4 cellular contexts compared by ENCODE assay signal in the genomic region with DNA sequence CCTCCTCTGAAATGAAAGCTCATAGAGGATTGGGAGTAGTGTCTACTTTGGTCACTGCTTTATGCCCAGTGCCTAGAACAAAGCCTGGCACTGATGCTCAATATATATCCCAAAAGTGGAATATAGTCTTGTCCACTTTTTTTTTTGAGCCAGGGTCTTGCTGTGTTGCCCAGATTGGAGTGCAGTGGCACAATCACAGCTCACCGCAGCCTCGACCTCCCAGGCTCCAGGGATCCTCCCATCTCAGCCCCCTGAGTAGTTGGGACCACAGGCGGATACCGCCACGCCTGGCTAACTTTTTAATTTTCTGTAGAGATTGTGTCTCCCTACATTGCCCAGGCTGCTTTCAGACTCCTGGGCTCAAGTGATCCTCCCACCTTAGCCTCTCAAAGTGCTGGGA.
TF ChIP-seq lines count a peak whose summit lies in the region.

No MANE protein-coding gene starts in this region.

TF ChIP-seq in SK-N-SH, 30 proteins besides CTCF, POLR2A, EP300 and RAD21 (continues in another document):
- TF ChIP-seq, protein P1, sequence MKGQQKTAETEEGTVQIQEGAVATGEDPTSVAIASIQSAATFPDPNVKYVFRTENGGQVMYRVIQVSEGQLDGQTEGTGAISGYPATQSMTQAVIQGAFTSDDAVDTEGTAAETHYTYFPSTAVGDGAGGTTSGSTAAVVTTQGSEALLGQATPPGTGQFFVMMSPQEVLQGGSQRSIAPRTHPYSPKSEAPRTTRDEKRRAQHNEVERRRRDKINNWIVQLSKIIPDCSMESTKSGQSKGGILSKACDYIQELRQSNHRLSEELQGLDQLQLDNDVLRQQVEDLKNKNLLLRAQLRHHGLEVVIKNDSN (IDR thresholded peaks at IDR 0.05; ENCODE audit: borderline replicate concordance, low read depth), result no peak
- TF ChIP-seq RCOR1 (IDR thresholded peaks at IDR 0.05; ENCODE audit: low read length) (no peak), FOXM1 (IDR thresholded peaks at IDR 0.05; ENCODE audit: low read depth) (no peak), JUND (IDR thresholded peaks at IDR 0.05) (no peak), SIN3A (IDR thresholded peaks at IDR 0.05; ENCODE audit: borderline replicate concordance, low read depth, low read length) (no peak), MEF2A (IDR thresholded peaks at IDR 0.05; ENCODE audit: borderline replicate concordance, low read depth) (no peak), RXRA (IDR thresholded peaks at IDR 0.05; ENCODE audit: borderline replicate concordance, low read depth) (no peak), ELF1 (IDR thresholded peaks at IDR 0.05) (no peak), EZH2phosphoT487 (IDR thresholded peaks at IDR 0.05; ENCODE audit: borderline replicate concordance, low read depth) (no peak)
- TF ChIP-seq, protein P2, sequence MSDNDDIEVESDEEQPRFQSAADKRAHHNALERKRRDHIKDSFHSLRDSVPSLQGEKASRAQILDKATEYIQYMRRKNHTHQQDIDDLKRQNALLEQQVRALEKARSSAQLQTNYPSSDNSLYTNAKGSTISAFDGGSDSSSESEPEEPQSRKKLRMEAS (IDR thresholded peaks at IDR 0.05; ENCODE audit: low read depth), result no peak
- TF ChIP-seq, protein P3, sequence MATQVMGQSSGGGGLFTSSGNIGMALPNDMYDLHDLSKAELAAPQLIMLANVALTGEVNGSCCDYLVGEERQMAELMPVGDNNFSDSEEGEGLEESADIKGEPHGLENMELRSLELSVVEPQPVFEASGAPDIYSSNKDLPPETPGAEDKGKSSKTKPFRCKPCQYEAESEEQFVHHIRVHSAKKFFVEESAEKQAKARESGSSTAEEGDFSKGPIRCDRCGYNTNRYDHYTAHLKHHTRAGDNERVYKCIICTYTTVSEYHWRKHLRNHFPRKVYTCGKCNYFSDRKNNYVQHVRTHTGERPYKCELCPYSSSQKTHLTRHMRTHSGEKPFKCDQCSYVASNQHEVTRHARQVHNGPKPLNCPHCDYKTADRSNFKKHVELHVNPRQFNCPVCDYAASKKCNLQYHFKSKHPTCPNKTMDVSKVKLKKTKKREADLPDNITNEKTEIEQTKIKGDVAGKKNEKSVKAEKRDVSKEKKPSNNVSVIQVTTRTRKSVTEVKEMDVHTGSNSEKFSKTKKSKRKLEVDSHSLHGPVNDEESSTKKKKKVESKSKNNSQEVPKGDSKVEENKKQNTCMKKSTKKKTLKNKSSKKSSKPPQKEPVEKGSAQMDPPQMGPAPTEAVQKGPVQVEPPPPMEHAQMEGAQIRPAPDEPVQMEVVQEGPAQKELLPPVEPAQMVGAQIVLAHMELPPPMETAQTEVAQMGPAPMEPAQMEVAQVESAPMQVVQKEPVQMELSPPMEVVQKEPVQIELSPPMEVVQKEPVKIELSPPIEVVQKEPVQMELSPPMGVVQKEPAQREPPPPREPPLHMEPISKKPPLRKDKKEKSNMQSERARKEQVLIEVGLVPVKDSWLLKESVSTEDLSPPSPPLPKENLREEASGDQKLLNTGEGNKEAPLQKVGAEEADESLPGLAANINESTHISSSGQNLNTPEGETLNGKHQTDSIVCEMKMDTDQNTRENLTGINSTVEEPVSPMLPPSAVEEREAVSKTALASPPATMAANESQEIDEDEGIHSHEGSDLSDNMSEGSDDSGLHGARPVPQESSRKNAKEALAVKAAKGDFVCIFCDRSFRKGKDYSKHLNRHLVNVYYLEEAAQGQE (IDR thresholded peaks at IDR 0.05; ENCODE audit: low read depth, low read length), result no peak

TF ChIP-seq in SK-N-SH treated with all-trans-retinoic acid at 6 μM for 48 hours, 23 proteins besides CTCF, POLR2A, EP300 and RAD21 (continues in another document):
- no peak for TF ChIP-seq TOX (CRISPR knock-in tag; IDR thresholded peaks at IDR 0.05; ENCODE audit: borderline replicate concordance)
- no peak for TF ChIP-seq ESRRG (CRISPR knock-in tag; IDR thresholded peaks at IDR 0.05)
- TF ChIP-seq OSR1 (CRISPR knock-in tag; IDR thresholded peaks at IDR 0.05), result no peak
- TF ChIP-seq, protein P4, sequence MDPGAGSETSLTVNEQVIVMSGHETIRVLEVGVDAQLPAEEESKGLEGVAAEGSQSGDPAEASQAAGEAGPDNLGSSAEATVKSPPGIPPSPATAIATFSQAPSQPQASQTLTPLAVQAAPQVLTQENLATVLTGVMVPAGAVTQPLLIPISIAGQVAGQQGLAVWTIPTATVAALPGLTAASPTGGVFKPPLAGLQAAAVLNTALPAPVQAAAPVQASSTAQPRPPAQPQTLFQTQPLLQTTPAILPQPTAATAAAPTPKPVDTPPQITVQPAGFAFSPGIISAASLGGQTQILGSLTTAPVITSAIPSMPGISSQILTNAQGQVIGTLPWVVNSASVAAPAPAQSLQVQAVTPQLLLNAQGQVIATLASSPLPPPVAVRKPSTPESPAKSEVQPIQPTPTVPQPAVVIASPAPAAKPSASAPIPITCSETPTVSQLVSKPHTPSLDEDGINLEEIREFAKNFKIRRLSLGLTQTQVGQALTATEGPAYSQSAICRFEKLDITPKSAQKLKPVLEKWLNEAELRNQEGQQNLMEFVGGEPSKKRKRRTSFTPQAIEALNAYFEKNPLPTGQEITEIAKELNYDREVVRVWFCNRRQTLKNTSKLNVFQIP (CRISPR knock-in tag; IDR thresholded peaks at IDR 0.05; ENCODE audit: borderline replicate concordance, low read depth), result no peak
- TF ChIP-seq SNAI2 (CRISPR knock-in tag; IDR thresholded peaks at IDR 0.05), result no peak
- TF ChIP-seq TCF4 (CRISPR knock-in tag; IDR thresholded peaks at IDR 0.05; ENCODE audit: borderline replicate concordance), result no peak
- TF ChIP-seq, protein P5, sequence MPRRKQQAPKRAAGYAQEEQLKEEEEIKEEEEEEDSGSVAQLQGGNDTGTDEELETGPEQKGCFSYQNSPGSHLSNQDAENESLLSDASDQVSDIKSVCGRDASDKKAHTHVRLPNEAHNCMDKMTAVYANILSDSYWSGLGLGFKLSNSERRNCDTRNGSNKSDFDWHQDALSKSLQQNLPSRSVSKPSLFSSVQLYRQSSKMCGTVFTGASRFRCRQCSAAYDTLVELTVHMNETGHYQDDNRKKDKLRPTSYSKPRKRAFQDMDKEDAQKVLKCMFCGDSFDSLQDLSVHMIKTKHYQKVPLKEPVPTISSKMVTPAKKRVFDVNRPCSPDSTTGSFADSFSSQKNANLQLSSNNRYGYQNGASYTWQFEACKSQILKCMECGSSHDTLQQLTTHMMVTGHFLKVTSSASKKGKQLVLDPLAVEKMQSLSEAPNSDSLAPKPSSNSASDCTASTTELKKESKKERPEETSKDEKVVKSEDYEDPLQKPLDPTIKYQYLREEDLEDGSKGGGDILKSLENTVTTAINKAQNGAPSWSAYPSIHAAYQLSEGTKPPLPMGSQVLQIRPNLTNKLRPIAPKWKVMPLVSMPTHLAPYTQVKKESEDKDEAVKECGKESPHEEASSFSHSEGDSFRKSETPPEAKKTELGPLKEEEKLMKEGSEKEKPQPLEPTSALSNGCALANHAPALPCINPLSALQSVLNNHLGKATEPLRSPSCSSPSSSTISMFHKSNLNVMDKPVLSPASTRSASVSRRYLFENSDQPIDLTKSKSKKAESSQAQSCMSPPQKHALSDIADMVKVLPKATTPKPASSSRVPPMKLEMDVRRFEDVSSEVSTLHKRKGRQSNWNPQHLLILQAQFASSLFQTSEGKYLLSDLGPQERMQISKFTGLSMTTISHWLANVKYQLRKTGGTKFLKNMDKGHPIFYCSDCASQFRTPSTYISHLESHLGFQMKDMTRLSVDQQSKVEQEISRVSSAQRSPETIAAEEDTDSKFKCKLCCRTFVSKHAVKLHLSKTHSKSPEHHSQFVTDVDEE (CRISPR knock-in tag; IDR thresholded peaks at IDR 0.05), result no peak

TF ChIP-seq in HEK293, 187 proteins besides CTCF, POLR2A, EP300 and RAD21:
- TF ChIP-seq ZNF10 (tag by site-specific recombination; IDR thresholded peaks at IDR 0.05) (no peak), ZNF121 (tag by site-specific recombination; IDR thresholded peaks at IDR 0.05) (peak; percentile 76)

TF ChIP-seq in K562, 482 proteins besides CTCF, POLR2A, EP300 and RAD21:
- TF ChIP-seq ZNF121 (CRISPR knock-in tag; conservative IDR thresholded peaks at IDR 0.05), result peak; percentile 63
- TF ChIP-seq SMAD4 (CRISPR knock-in tag; conservative IDR thresholded peaks at IDR 0.05), result no peak
- TF ChIP-seq EP400 (IDR thresholded peaks at IDR 0.05), result no peak
- no peak for TF ChIP-seq ZNF507 (tag; conservative IDR thresholded peaks at IDR 0.05)
- TF ChIP-seq, protein P6, sequence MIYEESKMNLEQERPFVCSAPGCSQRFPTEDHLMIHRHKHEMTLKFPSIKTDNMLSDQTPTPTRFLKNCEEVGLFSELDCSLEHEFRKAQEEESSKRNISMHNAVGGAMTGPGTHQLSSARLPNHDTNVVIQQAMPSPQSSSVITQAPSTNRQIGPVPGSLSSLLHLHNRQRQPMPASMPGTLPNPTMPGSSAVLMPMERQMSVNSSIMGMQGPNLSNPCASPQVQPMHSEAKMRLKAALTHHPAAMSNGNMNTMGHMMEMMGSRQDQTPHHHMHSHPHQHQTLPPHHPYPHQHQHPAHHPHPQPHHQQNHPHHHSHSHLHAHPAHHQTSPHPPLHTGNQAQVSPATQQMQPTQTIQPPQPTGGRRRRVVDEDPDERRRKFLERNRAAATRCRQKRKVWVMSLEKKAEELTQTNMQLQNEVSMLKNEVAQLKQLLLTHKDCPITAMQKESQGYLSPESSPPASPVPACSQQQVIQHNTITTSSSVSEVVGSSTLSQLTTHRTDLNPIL (CRISPR knock-in tag; IDR thresholded peaks at IDR 0.05), result no peak
- TF ChIP-seq FOXK1 (CRISPR knock-in tag; IDR thresholded peaks at IDR 0.05; ENCODE audit: borderline replicate concordance), result no peak
- no peak for TF ChIP-seq NELFE (IDR thresholded peaks at IDR 0.05; ENCODE audit: insufficient read depth, insufficient read length)
